ENCODE assay signal across 31 cellular contexts in the genomic region with DNA sequence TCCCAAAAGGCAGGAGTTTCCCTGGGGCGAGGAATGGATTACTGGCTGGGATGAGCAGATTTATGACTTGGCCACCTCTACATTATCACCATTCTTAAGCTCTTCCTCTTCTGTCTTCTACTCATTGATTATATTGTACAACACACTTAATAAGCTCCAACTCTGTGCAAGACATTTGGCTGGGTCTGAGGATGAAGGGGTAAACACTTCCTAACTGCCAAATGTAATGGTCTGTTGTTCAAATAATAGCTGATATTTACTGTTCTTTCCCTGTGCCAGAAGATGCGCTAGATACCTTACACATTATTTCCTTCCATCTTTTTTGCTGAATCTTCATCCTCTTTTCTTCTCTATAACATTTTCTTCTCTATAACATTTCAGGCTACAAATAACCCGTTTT. TPM values are rescaled to one million over a fixed set of nuclear protein-coding genes. Genes with fewer than 3 reads are reported as not detected.
"Had no signal": no experiment of that assay in that cellular context is flagged by ENCODE, and none has a peak within 500 bp of the region (broad histone marks: within the 10 kb centered on the region; RNA-seq: fewer than 3 reads in every experiment).

No MANE protein-coding gene starts in this region.

- H3K9me3 Mint-ChIP-seq: stimulated activated effector memory CD8-positive, alpha-beta T cell treated with anti-CD3 and anti-CD28 coated beads, Interleukin-12 subunit alpha, Interleukin-12 subunit beta, amount 100 ng/mL, for 72 hours had no signal

- H3K27ac Mint-ChIP-seq: stimulated activated effector memory CD8-positive, alpha-beta T cell treated with anti-CD3 and anti-CD28 coated beads, Interleukin-12 subunit alpha, Interleukin-12 subunit beta, amount 100 ng/mL, for 72 hours; stimulated activated memory B cell treated with anti-CD40 and anti-IgM and Interleukin-4, amounts not matched to agents 10 μg/mL and 1 μg/mL and 100 μg/mL, for 72 hours; stimulated activated naive B cell treated with anti-CD40 and anti-IgM and Interleukin-4, amounts not matched to agents 10 μg/mL and 1 μg/mL and 100 μg/mL, for 72 hours; stimulated activated naive CD8-positive, alpha-beta T cell treated with anti-CD3 and anti-CD28 coated beads, Interleukin-15, amount 100 ng/mL, for 72 hours; stimulated activated naive CD8-positive, alpha-beta T cell treated with anti-CD3 and anti-CD28 coated beads, Interleukin-15, Interleukin-2, amounts not matched to agents 100 ng/mL and 50 ng/mL, for 24 hours; type B pancreatic cell had no signal

- ATAC-seq: stimulated activated memory B cell treated with anti-CD40 and anti-IgM and Interleukin-4, amounts not matched to agents 10 μg/mL and 1 μg/mL and 100 μg/mL, for 72 hours; stimulated activated naive B cell treated with anti-CD40 and anti-IgM and Interleukin-4, amounts not matched to agents 10 μg/mL and 1 μg/mL and 100 μg/mL, for 72 hours; stimulated activated naive CD8-positive, alpha-beta T cell treated with anti-CD3 and anti-CD28 coated beads, Interleukin-15, amount 100 ng/mL, for 72 hours; stimulated activated naive CD8-positive, alpha-beta T cell treated with anti-CD3 and anti-CD28 coated beads, Interleukin-15, Interleukin-2, amounts not matched to agents 100 U/mL and 50 U/mL, for 24 hours; upper lobe of right lung had no signal

- H3K27ac ChIP-seq: stomach, suprapubic skin, testis, thoracic aorta, thyroid gland, tibial artery, tibial nerve, transverse colon, upper lobe of left lung, upper lobe of right lung, uterus, vagina had no signal

- H3K36me3 Mint-ChIP-seq: stimulated activated effector memory CD8-positive, alpha-beta T cell treated with anti-CD3 and anti-CD28 coated beads, Interleukin-12 subunit alpha, Interleukin-12 subunit beta, amount 100 ng/mL, for 72 hours; stimulated activated memory B cell treated with anti-CD40 and anti-IgM and Interleukin-4, amounts not matched to agents 10 μg/mL and 1 μg/mL and 100 μg/mL, for 72 hours; type B pancreatic cell had no signal

- H3K4me1 Mint-ChIP-seq: stimulated activated effector memory CD8-positive, alpha-beta T cell treated with anti-CD3 and anti-CD28 coated beads, Interleukin-12 subunit alpha, Interleukin-12 subunit beta, amount 100 ng/mL, for 72 hours; stimulated activated naive CD8-positive, alpha-beta T cell treated with anti-CD3 and anti-CD28 coated beads, Interleukin-15, amount 100 ng/mL, for 72 hours had no signal

- H3K4me3 ChIP-seq: stomach, suprapubic skin, testis, thoracic aorta, thyroid gland, tibial artery, tibial nerve, transverse colon, upper lobe of left lung, upper lobe of right lung, uterus, vagina had no signal

- DNase-seq: stimulated activated CD4-positive, alpha-beta T cell treated with anti-CD3 and anti-CD28 coated beads, Interleukin-2, amount 100 ng/mL, for 48 hours; stimulated activated CD4-positive, alpha-beta T cell treated with anti-CD3 and anti-CD28 coated beads, Interleukin-4, amount 100 ng/mL, for 1 hour; stimulated activated CD4-positive, alpha-beta T cell treated with anti-CD3 and anti-CD28 coated beads, Interleukin-4, amount 100 ng/mL, for 24 hours; stimulated activated CD4-positive, alpha-beta T cell treated with anti-CD3 and anti-CD28 coated beads, Interleukin-4, amount 100 ng/mL, for 4 hours; stimulated activated CD8-positive, alpha-beta memory T cell treated with anti-CD3 and anti-CD28 coated beads, Interleukin-4, amount 100 ng/mL, for 48 hours; stimulated activated naive B cell treated with anti-CD40 and anti-IgM and Interleukin-4, amounts not matched to agents 10 μg/mL and 1 μg/mL and 100 μg/mL, for 72 hours; stimulated activated naive CD4-positive, alpha-beta T cell treated with Interleukin-2 at 50 U/mL for 16 hours; stimulated activated naive CD8-positive, alpha-beta T cell treated with anti-CD3 and anti-CD28 coated beads, Interleukin-15, amount 100 ng/mL, for 72 hours; stimulated activated naive CD8-positive, alpha-beta T cell treated with anti-CD3 and anti-CD28 coated beads, Interleukin-15, Interleukin-2, amounts not matched to agents 100 U/mL and 50 U/mL, for 24 hours; stomach; substantia nigra; testis; thyroid gland; tibial artery; transverse colon; trophoblast cell; upper lobe of left lung; upper lobe of right lung; uterus had no signal

- H3K27me3 Mint-ChIP-seq: stimulated activated memory B cell treated with anti-CD40 and anti-IgM and Interleukin-4, amounts not matched to agents 10 μg/mL and 1 μg/mL and 100 μg/mL, for 72 hours; stimulated activated naive B cell treated with anti-CD40 and anti-IgM and Interleukin-4, amounts not matched to agents 10 μg/mL and 1 μg/mL and 100 μg/mL, for 72 hours; stimulated activated naive CD8-positive, alpha-beta T cell treated with anti-CD3 and anti-CD28 coated beads, Interleukin-15, amount 100 ng/mL, for 72 hours; stimulated activated naive CD8-positive, alpha-beta T cell treated with anti-CD3 and anti-CD28 coated beads, Interleukin-15, Interleukin-2, amounts not matched to agents 100 ng/mL and 50 ng/mL, for 24 hours; type B pancreatic cell had no signal

- H3K4me3 Mint-ChIP-seq: stimulated activated effector memory CD8-positive, alpha-beta T cell treated with anti-CD3 and anti-CD28 coated beads, Interleukin-12 subunit alpha, Interleukin-12 subunit beta, amount 100 ng/mL, for 72 hours; stimulated activated memory B cell treated with anti-CD40 and anti-IgM and Interleukin-4, amounts not matched to agents 10 μg/mL and 1 μg/mL and 100 μg/mL, for 72 hours; stimulated activated naive B cell treated with anti-CD40 and anti-IgM and Interleukin-4, amounts not matched to agents 10 μg/mL and 1 μg/mL and 100 μg/mL, for 72 hours; stimulated activated naive CD8-positive, alpha-beta T cell treated with anti-CD3 and anti-CD28 coated beads, Interleukin-15, amount 100 ng/mL, for 72 hours; stimulated activated naive CD8-positive, alpha-beta T cell treated with anti-CD3 and anti-CD28 coated beads, Interleukin-15, Interleukin-2, amounts not matched to agents 100 ng/mL and 50 ng/mL, for 24 hours; type B pancreatic cell had no signal

RNA-seq across cellular contexts. Expression of a gene that starts 11.6 kb away (rescaled TPM):
- total RNA-seq: stomach, subcutaneous adipose tissue, suprapubic skin, temporal lobe, testis, thoracic aorta, thyroid gland, tibial nerve, transverse colon, upper lobe of left lung, upper lobe of right lung, ureter, urinary bladder, uterus, vagina had no signal

RNA-seq across cellular contexts. Expression of a gene that starts 36.8 kb away (rescaled TPM):
- total RNA-seq: stomach, subcutaneous adipose tissue, thoracic aorta, transverse colon, upper lobe of left lung, upper lobe of right lung, ureter, vagina had no signal
